19 cellular contexts compared by ENCODE assay signal in the genomic region with DNA sequence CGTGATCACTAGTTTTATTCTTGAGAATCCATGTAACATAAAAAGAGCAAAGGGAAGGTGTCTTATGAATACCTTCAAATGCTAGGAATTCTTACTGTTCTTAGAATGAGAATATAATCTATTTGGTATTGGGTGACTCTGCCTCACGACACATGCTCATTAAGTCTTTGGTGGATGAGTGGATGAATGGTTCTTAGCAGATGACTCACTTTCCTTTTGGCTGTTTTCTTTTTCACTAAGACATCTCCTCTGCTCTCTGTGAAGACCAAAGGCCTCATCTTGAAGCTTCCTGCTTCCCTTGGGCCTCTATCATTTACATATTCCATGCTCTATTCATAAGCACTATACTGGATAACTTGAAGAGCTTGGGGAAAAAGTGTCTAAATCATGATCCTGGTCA.
DNase-seq lines count a peak whose midpoint lies in the region; ATAC-seq and TF ChIP-seq lines count a peak whose summit lies in the region.
"Had no signal": no experiment of that assay in that cellular context is flagged by ENCODE, and none has a peak within 500 bp of the region (broad histone marks: within the 10 kb centered on the region; RNA-seq: fewer than 3 reads in every experiment).

No MANE protein-coding gene starts in this region.

- intact Hi-C loops in A673 (cut with micrococcal nuclease; ENCODE audit: unreplicated experiment): no loop called here

- POLR2A ChIA-PET in A673 (lab: Charles Lee; ENCODE audit: low non-redundant PET): no interaction called here

- H3K4me1 ChIP-seq in A673 (ENCODE audit: insufficient read depth, low read length, poor library complexity, severe bottlenecking): no peaks in the 10 kb centered on the region
- H3K4me1 ChIP-seq in GM23248 (ENCODE audit: insufficient read depth): peaks cover 12% of the 10 kb centered on the region; the same call in 1 of the 2 replicates
- no peaks in the 10 kb centered on the region for H3K4me1 ChIP-seq in RWPE2 (ENCODE audit: insufficient read depth, poor library complexity, severe bottlenecking)
- H3K4me1 ChIP-seq: parathyroid adenoma, SJSA1 had no signal

- CTCF ChIA-PET in A673 (lab: Charles Lee): no interaction called here

- no peak overlapping the region for H3K27ac ChIP-seq in A673 (ENCODE audit: low read depth, low read length, poor library complexity, severe bottlenecking)
- no peak overlapping the region for H3K27ac ChIP-seq in GM23248
- H3K27ac ChIP-seq in RWPE2 (ENCODE audit: poor library complexity, severe bottlenecking): no peak overlapping the region
- H3K27ac ChIP-seq: KMS-11, parathyroid adenoma, SJSA1, thoracic aorta had no signal

- H4K20me1 ChIP-seq in GM23248 (ENCODE audit: insufficient read depth): no peaks in the 10 kb centered on the region

- DNase-seq in A673 (ENCODE audit: low spot score) (peak; percentile 2), GM23248 (peak; percentile 74), RWPE2 (ENCODE audit: low spot score) (no peak), foreskin fibroblast (peak; percentile 56 to 83), HK-2 (ENCODE audit: unreplicated experiment) (no peak)
- no peak for DNase-seq in activated naive CD4-positive, alpha-beta T cell treated with anti-CD3 and anti-CD28 coated beads, Interleukin-2, amount 50 U/mL, for 16 hours
- DNase-seq: ACHN; activated CD8-positive, alpha-beta memory T cell treated with anti-CD3 and anti-CD28 coated beads, Interleukin-2, amount 10 ng/mL, durations not matched to agents 7 days and 5 days; activated naive CD4-positive, alpha-beta T cell; erythroblast; NCI-H1930; stimulated activated CD4-positive, alpha-beta T cell treated with anti-CD3 and anti-CD28 coated beads, Interleukin-15, amount 100 ng/mL, for 24 hours had no signal

- peaks cover 15% of the 10 kb centered on the region for H3F3A ChIP-seq in GM23248 (ENCODE audit: insufficient read depth)

- H2AFZ ChIP-seq in GM23248: peak overlapping the region; percentile 37; the same call in 1 of the 2 replicates
- H2AFZ ChIP-seq: GM23338, parathyroid adenoma had no signal

- H3K4me2 ChIP-seq in GM23248 (ENCODE audit: unreplicated experiment): no peak overlapping the region
- H3K4me2 ChIP-seq: GM23338, KMS-11 had no signal

- H3K4me3 ChIP-seq in A673 (ENCODE audit: low read depth, low read length, poor library complexity, severe bottlenecking): no peak overlapping the region
- H3K4me3 ChIP-seq in GM23248: no peak overlapping the region
- no peak overlapping the region for H3K4me3 ChIP-seq in RWPE2 (ENCODE audit: severe bottlenecking)
- H3K4me3 ChIP-seq in foreskin fibroblast (ENCODE audit: low read depth in 1 of 2, low read length in 2 of 2): no peak overlapping the region
- H3K4me3 ChIP-seq: GM23338, SJSA1, thoracic aorta had no signal

- ATAC-seq in RWPE2 (ENCODE audit: low read depth): peak; percentile 53; the same call in 1 of the 3 replicates
- no peak for ATAC-seq in GM19324 (IDR thresholded peaks at IDR 0.05; ENCODE audit: low FRiP score, unreplicated experiment)
- no peak for ATAC-seq in GM19351 (IDR thresholded peaks at IDR 0.05; ENCODE audit: unreplicated experiment)
- ATAC-seq: activated CD8-positive, alpha-beta memory T cell treated with anti-CD3 and anti-CD28 coated beads, Interleukin-2, amount 10 ng/mL, durations not matched to agents 7 days and 5 days; GM23338 had no signal

- no peak overlapping the region for H3K9ac ChIP-seq in GM23248
- H3K9ac ChIP-seq: KMS-11, parathyroid adenoma had no signal

- no TSS peak for BruUV-seq in A673 (replicated peaks; lab: Mats Ljungman, UMichigan)

- H3K9me3 ChIP-seq in A673 (ENCODE audit: low read depth, low read length, poor library complexity, severe bottlenecking): peaks cover 5% of the 10 kb centered on the region
- H3K9me3 ChIP-seq in GM23248 (ENCODE audit: low read depth): no peaks in the 10 kb centered on the region
- no peaks in the 10 kb centered on the region for H3K9me3 ChIP-seq in RWPE2 (ENCODE audit: severe bottlenecking)
- H3K9me3 ChIP-seq: SJSA1, thoracic aorta had no signal

- H3K27me3 ChIP-seq in A673 (replicated peaks; ENCODE audit: insufficient read depth, low read depth, low read length, poor library complexity): no peaks in the 10 kb centered on the region
- H3K27me3 ChIP-seq in GM23248 (replicated peaks; ENCODE audit: insufficient read depth): no peaks in the 10 kb centered on the region
- no peaks in the 10 kb centered on the region for H3K27me3 ChIP-seq in RWPE2 (ENCODE audit: insufficient read depth, poor library complexity, severe bottlenecking)
- H3K27me3 ChIP-seq: SJSA1 had no signal

- no peaks in the 10 kb centered on the region for H3K79me2 ChIP-seq in GM23248 (ENCODE audit: insufficient read depth)
- H3K79me2 ChIP-seq: parathyroid adenoma had no signal

- in situ Hi-C loops in GM23248 (cut with MboI): loop anchor here (10.0 kb wide), 1 partner anchor 62 kb away; no protein-coding TSS in a partner anchor

- no peaks in the 10 kb centered on the region for H3K9me2 ChIP-seq in GM23248 (ENCODE audit: insufficient read depth)

- H3K36me3 ChIP-seq in A673 (ENCODE audit: insufficient read depth, low read length, poor library complexity, severe bottlenecking) (no peaks in the 10 kb centered on the region), GM23248 (ENCODE audit: low read depth) (no peaks in the 10 kb centered on the region), RWPE2 (ENCODE audit: low read depth) (no peaks in the 10 kb centered on the region)
- H3K36me3 ChIP-seq: SJSA1, thoracic aorta had no signal

- TF ChIP-seq CTCF in A673 (conservative IDR thresholded peaks at IDR 0.05; ENCODE audit: low read depth, low read length) (no peak), RWPE2 (IDR thresholded peaks at IDR 0.05; ENCODE audit: poor library complexity, severe bottlenecking) (no peak), foreskin fibroblast (IDR thresholded peaks at IDR 0.05; ENCODE audit: low read depth, low read length) (no peak)

- 28 to 32% methylated on average over 2 of the region's 2 CpGs for WGBS in GM23248 (ENCODE audit: low coverage in 1 of 2, low lambda C conversion rate in 2 of 2, missing lambda C conversion rate in 2 of 2), 2 experiments

Comparison
In these comparisons a context has a peak if more than half of its experiments do, and no peak if none do; other contexts are left out.
1. DNase-seq: peak in A673 (single experiment), GM23248 (single experiment) and foreskin fibroblast (2 of 2); none in RWPE2 (single experiment), activated naive CD4-positive, alpha-beta T cell treated with anti-CD3 and anti-CD28 coated beads, Interleukin-2, amount 50 U/mL, for 16 hours (single experiment) and HK-2 (single experiment).